8 cellular contexts compared by ENCODE assay signal in genomic region chr19:45769821-45770191, GRCh38.
DNase-seq lines count a peak whose midpoint lies in the region; TF ChIP-seq lines count a peak whose summit lies in the region.

No MANE protein-coding gene starts in this region.

- H4K20me1 ChIP-seq in KMS-11 (ENCODE audit: insufficient read depth), result no peaks in the 10 kb centered on the region

- TF ChIP-seq CTCF in KMS-11 (conservative IDR thresholded peaks at IDR 0.05; ENCODE audit: low read depth, low read length) (no peak), fibroblast of pulmonary artery (IDR thresholded peaks at IDR 0.05; ENCODE audit: low read length, missing control alignments) (no peak), GM13976 (IDR thresholded peaks at IDR 0.05; ENCODE audit: borderline replicate concordance, control extremely low read depth, extremely low read depth, insufficient read depth, missing control alignments) (no peak)

- peak overlapping the region; percentile 98 for H3K4me2 ChIP-seq in KMS-11

- H3K36me3 ChIP-seq in KMS-11 (ENCODE audit: insufficient read depth), result no peaks in the 10 kb centered on the region

- H3K9ac ChIP-seq in KMS-11, result peak overlapping the region; percentile 16; the same call in 1 of the 2 replicates

- H2AFZ ChIP-seq in KMS-11 (ENCODE audit: low read depth), result peak overlapping the region; percentile 43; the same call in 1 of the 2 replicates

- peaks cover 6% of the 10 kb centered on the region for H3K27me3 ChIP-seq in KMS-11 (ENCODE audit: insufficient read depth, low read depth)

- H3K27ac ChIP-seq in KMS-11, result peak overlapping the region; percentile 45; the same call in 1 of the 2 replicates

- H3K4me3 ChIP-seq in GM08714 (ENCODE audit: low read length) (peak overlapping the region; percentile 59; the same call in 1 of the 2 replicates), KMS-11 (IDR thresholded peaks at IDR 0.05; ENCODE audit: insufficient read depth, low read depth, low read length) (no peak overlapping the region), fibroblast of pulmonary artery (replicated peaks; ENCODE audit: low read depth, low read length) (peak overlapping the region; percentile 65)

- in situ Hi-C loops in GM13976 (cut with MboI; ENCODE audit: low sequenced_read_pairs, unreplicated experiment), result no loop called here

- peaks cover 17% of the 10 kb centered on the region for H3K4me1 ChIP-seq in KMS-11 (ENCODE audit: low read depth, poor library complexity, severe bottlenecking)

- H3K79me2 ChIP-seq in KMS-11 (ENCODE audit: insufficient read depth, low read depth), result no peaks in the 10 kb centered on the region

- DNase-seq in activated T-cell treated with anti-CD3 and anti-CD28 coated beads for 4 hours (peak; percentile 38), fibroblast of pulmonary artery (ENCODE audit: low read depth) (peak; percentile 52), nucleus accumbens (lab: John Stamatoyannopoulos, UW) (peak in 37 of 56 donors; percentile 40 to 83 (median 73)), GM13976 (ENCODE audit: low spot score) (no peak), NCI-H1436 treated with DMSO at 0.1 percent for 48 hours (lab: John Stamatoyannopoulos, UW) (no peak), HK-2 (ENCODE audit: unreplicated experiment) (no peak)

Comparison
In these comparisons a context has a peak if more than half of its experiments do, and no peak if none do; other contexts are left out.
1. DNase-seq: peak in activated T-cell treated with anti-CD3 and anti-CD28 coated beads for 4 hours (single experiment), fibroblast of pulmonary artery (single experiment) and nucleus accumbens (37 of 56); none in GM13976 (single experiment), NCI-H1436 treated with DMSO at 0.1 percent for 48 hours (single experiment) and HK-2 (single experiment).